In the genomic region with DNA sequence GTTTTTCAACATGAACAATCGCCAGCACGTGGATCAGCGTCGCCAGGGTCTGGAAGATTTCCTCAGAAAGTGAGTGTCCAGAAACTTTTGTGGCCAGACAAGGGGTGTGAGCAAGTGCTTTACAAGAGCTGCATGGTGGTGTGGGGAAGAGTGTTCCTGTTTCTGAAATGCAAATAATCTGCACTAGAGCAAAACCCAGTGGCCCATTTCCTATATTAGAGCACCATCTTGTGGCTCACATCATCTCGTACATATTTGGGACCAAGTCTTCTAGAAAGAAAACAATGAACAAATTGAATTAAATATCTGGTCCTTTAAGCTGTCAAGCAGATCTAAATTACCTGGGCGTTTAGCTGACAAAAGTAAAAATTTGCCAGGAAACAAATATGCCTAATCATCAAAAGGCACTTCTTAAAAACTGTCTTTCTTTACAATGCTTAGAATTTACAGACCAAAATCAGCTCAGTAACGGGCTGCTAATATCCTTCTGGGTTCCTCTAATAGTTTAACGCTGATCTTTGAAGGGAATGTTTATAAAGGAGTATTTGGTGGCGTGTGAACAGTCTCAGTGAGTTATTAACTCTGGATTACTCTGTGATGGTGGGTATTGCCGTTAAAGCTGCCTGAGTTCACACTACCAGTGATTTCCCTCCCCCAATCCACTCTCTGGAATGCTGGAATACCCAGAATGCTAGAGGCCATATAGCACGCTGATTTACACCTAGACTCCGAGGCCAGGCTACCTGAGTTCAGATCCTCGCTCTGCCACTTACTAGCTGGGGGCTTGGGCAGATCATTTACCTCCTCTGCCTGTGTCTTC, we compare ENCODE assay signal across 8 cellular contexts.
A peak's percentile ranks its signal among the peaks of the same experiment; 100 is the strongest.
DNase-seq lines count a peak whose midpoint lies in the region; ATAC-seq, FAIRE-seq and TF ChIP-seq lines count a peak whose summit lies in the region.

No MANE protein-coding gene starts in this region.

- no peaks in the 10 kb centered on the region for H3K9me3 Mint-ChIP-seq in astrocyte (ENCODE audit: unreplicated experiment)

- no peak overlapping the region for H2AFZ ChIP-seq in astrocyte (ENCODE audit: low read depth, low read length)

- peaks cover 5% of the 10 kb centered on the region for H3K4me1 Mint-ChIP-seq in astrocyte (ENCODE audit: low read depth, unreplicated experiment)

- no peak overlapping the region for H3K9ac ChIP-seq in astrocyte (ENCODE audit: low read length)

- H3K27ac Mint-ChIP-seq in astrocyte (ENCODE audit: unreplicated experiment) = no peak overlapping the region

- H3K36me3 Mint-ChIP-seq in astrocyte (ENCODE audit: low read depth, unreplicated experiment) = no peaks in the 10 kb centered on the region

- no peak overlapping the region for H3K4me2 ChIP-seq in astrocyte (ENCODE audit: low read length)

- H3K79me2 ChIP-seq in astrocyte (ENCODE audit: insufficient read depth, low read length) = no peaks in the 10 kb centered on the region

- H3K36me3 ChIP-seq in astrocyte (ENCODE audit: insufficient read depth, low read length) = no peaks in the 10 kb centered on the region

- peak overlapping the region; percentile 79 for H3K27ac ChIP-seq in 22Rv1
- no peak overlapping the region for H3K27ac ChIP-seq in astrocyte (ENCODE audit: low read depth, low read length)

- peak; percentile 41 for DNase-seq in NCI-H128 (lab: John Stamatoyannopoulos, UW; ENCODE audit: unreplicated experiment)
- peak; percentile 77 for DNase-seq in SKM-1 (lab: John Stamatoyannopoulos, UW; ENCODE audit: unreplicated experiment)
- peak; percentile 42 for DNase-seq in astrocyte (ENCODE audit: low read depth)
- DNase-seq in hippocampal formation (lab: John Stamatoyannopoulos, UW) = peak; percentile 50 to 89
- DNase-seq in skeletal muscle cell (ENCODE audit: low read depth) = peak; percentile 36

- no peaks in the 10 kb centered on the region for H3K4me1 ChIP-seq in astrocyte (ENCODE audit: insufficient read depth, low read length)

- peak; percentile 85 for TF ChIP-seq CTCF in 22Rv1 (IDR thresholded peaks at IDR 0.05)
- peak; percentile 39; the same call in 1 of the 2 replicates for TF ChIP-seq CTCF in GM12875 (IDR thresholded peaks at IDR 0.05; ENCODE audit: borderline replicate concordance, insufficient read depth, low read depth, low read length)
- TF ChIP-seq CTCF in astrocyte (IDR thresholded peaks at IDR 0.05; ENCODE audit: insufficient read depth, low read depth, low read length) = peak; percentile 80

- FAIRE-seq in astrocyte (lab: Jason Lieb, UNC) = peak; percentile 66

- no peaks in the 10 kb centered on the region for H3K27me3 Mint-ChIP-seq in astrocyte (ENCODE audit: low read depth, unreplicated experiment)

- no peak overlapping the region for H3K4me3 ChIP-seq in GM12875 (ENCODE audit: low read depth, low read length)
- no peak overlapping the region for H3K4me3 ChIP-seq in astrocyte (ENCODE audit: insufficient read depth, low read depth, low read length)
- no peak overlapping the region for H3K4me3 ChIP-seq in skeletal muscle cell (ENCODE audit: low read depth, low read length)

- no peaks in the 10 kb centered on the region for H3K9me3 ChIP-seq in astrocyte (ENCODE audit: insufficient read depth, low read depth, low read length)

- peak; percentile 88 for ATAC-seq in HG02798 (IDR thresholded peaks at IDR 0.05; ENCODE audit: poor library complexity, unreplicated experiment)

- peaks cover 2% of the 10 kb centered on the region for H3K27me3 ChIP-seq in astrocyte (ENCODE audit: insufficient read depth, low read length)

- H4K20me1 ChIP-seq in astrocyte (ENCODE audit: insufficient read depth, low read length) = no peaks in the 10 kb centered on the region

- H3K4me3 Mint-ChIP-seq in astrocyte (ENCODE audit: unreplicated experiment) = no peak overlapping the region
